In genomic region chr18:80190311-80190710, GRCh38 we compare ENCODE assay signal across 22 cellular contexts.
"Had no signal": no experiment of that assay in that cellular context is flagged by ENCODE, and none has a peak within 500 bp of the region (broad histone marks: within the 10 kb centered on the region; RNA-seq: fewer than 3 reads in every experiment).

No MANE protein-coding gene starts in this region.

- H3K27me3 Mint-ChIP-seq: type B pancreatic cell had no signal

- H3K4me3 ChIP-seq: dorsolateral prefrontal cortex, esophagus muscularis mucosa, gastrocnemius medialis, heart right ventricle, psoas muscle, right lobe of liver, vagina had no signal

- H3K9ac ChIP-seq: parathyroid adenoma had no signal

- H3K9me3 ChIP-seq: esophagus muscularis mucosa, gastrocnemius medialis, heart right ventricle, psoas muscle, right lobe of liver, vagina had no signal

- H3K4me1 ChIP-seq: esophagus muscularis mucosa, gastrocnemius medialis, heart right ventricle, parathyroid adenoma, psoas muscle, right lobe of liver had no signal

- H2AFZ ChIP-seq: parathyroid adenoma had no signal

- H3K27ac Mint-ChIP-seq: type B pancreatic cell had no signal

- FAIRE-seq: endometrium, islet of Langerhans had no signal

- H3K4me1 Mint-ChIP-seq: naive thymus-derived CD8-positive, alpha-beta T cell had no signal

- H3K9me3 Mint-ChIP-seq: naive thymus-derived CD8-positive, alpha-beta T cell; neural crest cell; type B pancreatic cell had no signal

- H3K36me3 Mint-ChIP-seq: naive thymus-derived CD8-positive, alpha-beta T cell had no signal

- H3K27me3 ChIP-seq: dorsolateral prefrontal cortex, esophagus muscularis mucosa, gastrocnemius medialis, right lobe of liver, vagina had no signal

- H3K36me3 ChIP-seq: esophagus muscularis mucosa, gastrocnemius medialis, heart right ventricle, right lobe of liver, vagina had no signal

- H3K79me2 ChIP-seq: parathyroid adenoma had no signal

- H3K27ac ChIP-seq: dorsolateral prefrontal cortex, esophagus muscularis mucosa, gastrocnemius medialis, heart right ventricle, parathyroid adenoma, psoas muscle, right lobe of liver, vagina had no signal

- H3K4me3 Mint-ChIP-seq: naive thymus-derived CD8-positive, alpha-beta T cell; neural crest cell; type B pancreatic cell had no signal

- DNase-seq: cortex of kidney; effector CD8-positive, alpha-beta T cell; gastrocnemius medialis; heart right ventricle; hypothalamus; kidney glomerular epithelial cell; mammary epithelial cell; naive thymus-derived CD8-positive, alpha-beta T cell; nucleus accumbens; psoas muscle; retina; right lobe of liver; stimulated activated CD4-positive, alpha-beta T cell treated with anti-CD3 and anti-CD28 coated beads, Interleukin-2, amount 100 ng/mL, for 24 hours; stimulated activated naive CD4-positive, alpha-beta T cell treated with Interleukin-2 at 50 U/mL for 16 hours had no signal
